ENCODE assay signal across 15 cellular contexts in the genomic region with DNA sequence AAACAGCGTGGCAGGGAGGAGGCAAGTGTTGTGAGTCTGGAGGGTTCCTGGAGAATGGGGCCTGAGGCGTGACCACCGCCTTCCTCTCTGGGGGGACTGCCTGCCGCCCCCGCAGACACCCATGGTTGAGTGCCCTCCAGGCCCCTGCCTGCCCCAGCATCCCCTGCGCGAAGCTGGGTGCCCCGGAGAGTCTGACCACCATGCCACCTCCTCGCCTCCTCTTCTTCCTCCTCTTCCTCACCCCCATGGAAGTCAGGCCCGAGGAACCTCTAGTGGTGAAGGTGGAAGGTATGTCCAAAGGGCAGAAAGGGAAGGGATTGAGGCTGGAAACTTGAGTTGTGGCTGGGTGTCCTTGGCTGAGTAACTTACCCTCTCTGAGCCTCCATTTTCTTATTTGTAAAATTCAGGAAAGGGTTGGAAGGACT. TPM values are rescaled to one million over a fixed set of nuclear protein-coding genes. Genes with fewer than 3 reads are reported as not detected.
DNase-seq lines count a peak whose midpoint lies in the region; ATAC-seq and TF ChIP-seq lines count a peak whose summit lies in the region.
"Had no signal": no experiment of that assay in that cellular context is flagged by ENCODE, and none has a peak within 500 bp of the region (broad histone marks: within the 10 kb centered on the region; RNA-seq: fewer than 3 reads in every experiment).

Gene CD19, plus strand, starts transcription at position 171 of the 425 bp plus-strand sequence. Its CDS starts 30 bp downstream, at position 201.

- 95% methylated on average over 10 of the region's 10 CpGs for WGBS in thymus

- CTCF ChIA-PET in activated naive CD4-positive, alpha-beta T cell treated with anti-CD3 and anti-CD28 coated beads for 36 hours (lab: Charles Lee), result interaction anchor here (2.3 kb wide), 1 partner anchor 13 kb away, joined by 18 read pairs; no protein-coding TSS in a partner anchor

- H3K27me3 ChIP-seq in thymus (ENCODE audit: control insufficient read depth, insufficient read depth), result no peaks in the 10 kb centered on the region
- no peaks in the 10 kb centered on the region for H3K27me3 ChIP-seq in lower lobe of right lung (ENCODE audit: low read depth)
- peaks cover 0 to 4% of the 10 kb centered on the region in 2 donors for H3K27me3 ChIP-seq in tibial artery
- H3K27me3 ChIP-seq: esophagus squamous epithelium had no signal

- H3K27ac ChIP-seq in KOPT-K1 (ENCODE audit: low read depth, low read length, poor library complexity, severe bottlenecking) (peak within 1 kb of the TSS; percentile 52), thymus (ENCODE audit: low read depth) (peak within 1 kb of the TSS; percentile 3), lower lobe of right lung (no peak within 1 kb of the TSS), tibial artery (no peak within 1 kb of the TSS)
- H3K27ac ChIP-seq: esophagus squamous epithelium had no signal

- DNase-seq in activated naive CD4-positive, alpha-beta T cell treated with anti-CD3 and anti-CD28 coated beads for 36 hours, result no peak
- no peak for DNase-seq in activated naive CD4-positive, alpha-beta T cell (lab: John Stamatoyannopoulos, UW)
- DNase-seq in lower lobe of right lung (no peak), NCI-H187 treated with DMSO at 0.1 percent for 48 hours (lab: John Stamatoyannopoulos, UW) (no peak), tibial artery (no peak)
- DNase-seq: esophagus squamous epithelium, GF-D8, NCI-H146 had no signal

- H3K36me3 ChIP-seq in KOPT-K1 (ENCODE audit: insufficient read depth, low read length) (no peaks in the 10 kb centered on the region), thymus (ENCODE audit: control insufficient read depth, insufficient read depth) (no peaks in the 10 kb centered on the region), lower lobe of right lung (no peaks in the 10 kb centered on the region), tibial artery (no peaks in the 10 kb centered on the region)
- H3K36me3 ChIP-seq: esophagus squamous epithelium had no signal

- H3K9me3 Mint-ChIP-seq in activated naive CD4-positive, alpha-beta T cell treated with anti-CD3 and anti-CD28 coated beads for 36 hours, result no peaks in the 10 kb centered on the region
- H3K9me3 Mint-ChIP-seq in dendritic cell treated with granulocyte-macrophage colony-stimulating factor and Interleukin-4, amounts not matched to agents 40 ng/mL and 50 ng/mL, for 4 days, result no peaks in the 10 kb centered on the region
- H3K9me3 Mint-ChIP-seq: nephron had no signal

- H3K4me3 Mint-ChIP-seq in activated naive CD4-positive, alpha-beta T cell treated with anti-CD3 and anti-CD28 coated beads for 36 hours, result no peak within 1 kb of the TSS
- H3K4me3 Mint-ChIP-seq in dendritic cell treated with granulocyte-macrophage colony-stimulating factor and Interleukin-4, amounts not matched to agents 40 ng/mL and 50 ng/mL, for 4 days, result no peak within 1 kb of the TSS
- H3K4me3 Mint-ChIP-seq: nephron had no signal

- ATAC-seq in lower lobe of right lung, result no peak

- H3K4me3 ChIP-seq in thymus (ENCODE audit: low read length), result no peak within 1 kb of the TSS
- H3K4me3 ChIP-seq in lower lobe of right lung, result no peak within 1 kb of the TSS
- no peak within 1 kb of the TSS for H3K4me3 ChIP-seq in tibial artery
- H3K4me3 ChIP-seq: esophagus squamous epithelium, smooth muscle cell had no signal

- H3K4me1 ChIP-seq in thymus (ENCODE audit: control insufficient read depth, insufficient read depth, low read length) (peaks cover 5% of the 10 kb centered on the region), lower lobe of right lung (peaks cover 7% of the 10 kb centered on the region), tibial artery (peaks cover 0 to 5% (median 0%) of the 10 kb centered on the region in 4 donors)

- no peaks in the 10 kb centered on the region for H3K27me3 Mint-ChIP-seq in activated naive CD4-positive, alpha-beta T cell treated with anti-CD3 and anti-CD28 coated beads for 36 hours (ENCODE audit: low read depth)
- H3K27me3 Mint-ChIP-seq in dendritic cell treated with granulocyte-macrophage colony-stimulating factor and Interleukin-4, amounts not matched to agents 40 ng/mL and 50 ng/mL, for 4 days, result no peaks in the 10 kb centered on the region

- TF ChIP-seq CTCF in lower lobe of right lung (IDR thresholded peaks at IDR 0.05) (no peak), tibial artery (IDR thresholded peaks at IDR 0.05) (no peak)

- peaks cover 25% of the 10 kb centered on the region for H3K4me1 Mint-ChIP-seq in activated naive CD4-positive, alpha-beta T cell treated with anti-CD3 and anti-CD28 coated beads for 36 hours (ENCODE audit: low read depth)
- H3K4me1 Mint-ChIP-seq in dendritic cell treated with granulocyte-macrophage colony-stimulating factor and Interleukin-4, amounts not matched to agents 40 ng/mL and 50 ng/mL, for 4 days (ENCODE audit: low read depth), result peaks cover 31% of the 10 kb centered on the region

- peak within 1 kb of the TSS; percentile 37 for H3K27ac Mint-ChIP-seq in activated naive CD4-positive, alpha-beta T cell treated with anti-CD3 and anti-CD28 coated beads for 36 hours
- H3K27ac Mint-ChIP-seq in dendritic cell treated with granulocyte-macrophage colony-stimulating factor and Interleukin-4, amounts not matched to agents 40 ng/mL and 50 ng/mL, for 4 days, result peak within 1 kb of the TSS; percentile 71

- no peaks in the 10 kb centered on the region for H3K36me3 Mint-ChIP-seq in activated naive CD4-positive, alpha-beta T cell treated with anti-CD3 and anti-CD28 coated beads for 36 hours (ENCODE audit: low read depth)
- H3K36me3 Mint-ChIP-seq in dendritic cell treated with granulocyte-macrophage colony-stimulating factor and Interleukin-4, amounts not matched to agents 40 ng/mL and 50 ng/mL, for 4 days (ENCODE audit: low read depth), result no peaks in the 10 kb centered on the region

- intact Hi-C loops in activated naive CD4-positive, alpha-beta T cell treated with anti-CD3 and anti-CD28 coated beads for 36 hours (cut with micrococcal nuclease), result no loop called here
- intact Hi-C loops in dendritic cell treated with granulocyte-macrophage colony-stimulating factor and Interleukin-4, amounts not matched to agents 40 ng/mL and 50 ng/mL, for 4 days (cut with micrococcal nuclease), result no loop called here
- intact Hi-C loops in lower lobe of right lung (cut with DNase I) (no loop called here), tibial artery (cut with DNase I; ENCODE audit: low total_unique reads) (no loop called here)

- H3K9me3 ChIP-seq in KOPT-K1 (ENCODE audit: insufficient read depth, low read length, poor library complexity, severe bottlenecking) (no peaks in the 10 kb centered on the region), thymus (ENCODE audit: control insufficient read depth) (no peaks in the 10 kb centered on the region), lower lobe of right lung (no peaks in the 10 kb centered on the region), tibial artery (no peaks in the 10 kb centered on the region)
- H3K9me3 ChIP-seq: esophagus squamous epithelium had no signal

RNA-seq across cellular contexts. Expression of gene CD19, which starts in this region (rescaled TPM):
- under 1 TPM; 0.19 to 0.22 TPM for total RNA-seq in activated naive CD4-positive, alpha-beta T cell treated with anti-CD3 and anti-CD28 coated beads for 36 hours
- 16.9 TPM for polyA plus RNA-seq in thymus
- total RNA-seq in lower lobe of right lung, result 0.21 TPM
- total RNA-seq: smooth muscle cell; T-helper 2 cell treated with Interferon-gamma antibody and Interleukin-4, amounts not matched to agents 100 ng/mL and 5 ng/mL, for 36 hours had no signal
- polyA plus RNA-seq: AG04450, smooth muscle cell had no signal

Comparison
In these comparisons a context has a peak if more than half of its experiments do, and no peak if none do; other contexts are left out.
1. H3K27ac ChIP-seq: peak in KOPT-K1 (single experiment) and thymus (single experiment); none in lower lobe of right lung (single experiment) and tibial artery (0 of 2).